ENCODE assay signal across 8 cellular contexts in the genomic region with DNA sequence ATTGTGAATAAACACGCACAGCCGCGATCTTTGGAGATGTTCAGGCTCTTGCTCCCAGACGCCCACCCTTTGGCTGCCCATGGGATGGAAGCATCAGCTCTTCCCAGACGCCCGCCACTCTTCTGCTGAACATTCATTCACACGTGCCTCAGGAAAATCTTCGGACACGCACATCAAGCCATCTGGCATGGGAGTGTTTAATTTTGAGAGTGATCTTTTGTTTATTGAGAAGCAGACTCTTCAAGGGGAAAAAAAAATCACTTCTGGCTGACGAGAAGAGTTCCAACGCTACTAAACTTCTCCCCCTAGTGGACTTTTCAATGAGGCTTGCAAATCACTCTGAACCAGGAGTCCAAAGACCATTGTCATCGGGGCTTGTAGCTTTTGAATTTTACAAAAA.
DNase-seq lines count a peak whose midpoint lies in the region; ATAC-seq, FAIRE-seq and TF ChIP-seq lines count a peak whose summit lies in the region.

No MANE protein-coding gene starts in this region.

- no peak for FAIRE-seq in small intestine (lab: Jason Lieb, UNC)

- BruUV-seq in PC-3 (replicated peaks; lab: Mats Ljungman, UMichigan) = no TSS peak

- H3K36me3 ChIP-seq in heart left ventricle = no peaks in the 10 kb centered on the region
- no peaks in the 10 kb centered on the region for H3K36me3 ChIP-seq in PC-3 (ENCODE audit: low read depth, low read length)
- H3K36me3 ChIP-seq in stomach = no peaks in the 10 kb centered on the region
- H3K36me3 ChIP-seq in small intestine (ENCODE audit: control insufficient read depth in 2 of 2, insufficient read depth in 2 of 2, low read length in 2 of 2) = no peaks in the 10 kb centered on the region

- H3K4me1 ChIP-seq in heart left ventricle (peaks cover 0 to 2% (median 0%) of the 10 kb centered on the region in 12 donors), right cardiac atrium (ENCODE audit: control insufficient read depth, insufficient read depth, low read length) (no peaks in the 10 kb centered on the region), PC-3 (ENCODE audit: insufficient read depth, low read length) (no peaks in the 10 kb centered on the region), stomach (no peaks in the 10 kb centered on the region), small intestine (ENCODE audit: control insufficient read depth in 2 of 2, insufficient read depth in 1 of 2, low read depth in 1 of 2, low read length in 1 of 2) (no peaks in the 10 kb centered on the region)

- H3K4me3 ChIP-seq in heart left ventricle (no peak overlapping the region), right cardiac atrium (ENCODE audit: low read length) (no peak overlapping the region), PC-3 (ENCODE audit: low read length) (no peak overlapping the region), fibroblast of mammary gland (ENCODE audit: control insufficient read depth, low read depth, low read length) (no peak overlapping the region), stomach (no peak overlapping the region), small intestine (ENCODE audit: low read depth in 1 of 2, low read length in 2 of 2) (no peak overlapping the region)

- DNase-seq in heart left ventricle (no peak), right cardiac atrium (no peak), PC-3 (peak; percentile 30), fibroblast of mammary gland (ENCODE audit: low read depth) (peak; percentile 56), stomach (no peak), small intestine (no peak), NCI-H446 (lab: John Stamatoyannopoulos, UW) (no peak)
- no peak for DNase-seq in activated effector memory CD4-positive, alpha-beta T cell treated with anti-CD3 and anti-CD28 coated beads, Interleukin-2, amount 50 U/mL, for 16 hours

- 31 to 39% (median 36%) methylated on average over 12 of the region's 12 CpGs for WGBS in heart left ventricle, 4 donors
- 25% methylated on average over 12 of the region's 12 CpGs for WGBS in right cardiac atrium
- 17 to 35% (median 26%) methylated on average over 12 of the region's 12 CpGs for WGBS in stomach, 5 donors
- WGBS in small intestine, 3 donors = 28 to 45% (median 37%) methylated on average over 12 of the region's 12 CpGs

- no peak overlapping the region for H3K9ac ChIP-seq in PC-3 (ENCODE audit: low read length)

- POLR2A ChIA-PET in PC-3 (lab: Charles Lee; ENCODE audit: unreplicated experiment) = no interaction called here

- no peak overlapping the region for H3K4me2 ChIP-seq in PC-3 (ENCODE audit: low read length)

- TF ChIP-seq EP300 in stomach (IDR thresholded peaks at IDR 0.05) = no peak

- no peaks in the 10 kb centered on the region for H4K20me1 ChIP-seq in PC-3 (ENCODE audit: low read length)

- ATAC-seq in heart left ventricle = peak in 1 of 4 donors; percentile 30
- ATAC-seq in right cardiac atrium = no peak
- ATAC-seq in PC-3 = no peak

- TF ChIP-seq POLR2A in heart left ventricle (IDR thresholded peaks at IDR 0.05) = no peak
- TF ChIP-seq POLR2A in stomach (IDR thresholded peaks at IDR 0.05) = no peak

- peaks cover 0 to 17% (median 5%) of the 10 kb centered on the region in 12 donors for H3K9me3 ChIP-seq in heart left ventricle
- no peaks in the 10 kb centered on the region for H3K9me3 ChIP-seq in right cardiac atrium (ENCODE audit: control insufficient read depth, low read length)
- no peaks in the 10 kb centered on the region for H3K9me3 ChIP-seq in PC-3 (ENCODE audit: low read length)
- H3K9me3 ChIP-seq in stomach = peaks cover 0 to 13% (median 8%) of the 10 kb centered on the region in 4 donors
- no peaks in the 10 kb centered on the region for H3K9me3 ChIP-seq in small intestine (ENCODE audit: control insufficient read depth, low read depth)

- intact Hi-C loops in heart left ventricle (cut with DNase I) = loop anchor here in 8 of 10 donors (1.0 to 5.0 kb wide), 7 partner anchors 58 to 428 kb away; no protein-coding TSS in a partner anchor
- intact Hi-C loops in right cardiac atrium (cut with DNase I) = loop anchor here in 3 of 4 donors (5.0 to 10.0 kb wide), 4 partner anchors 63 to 426 kb away; no protein-coding TSS in a partner anchor
- intact Hi-C loops in PC-3 (cut with micrococcal nuclease) = no loop called here
- intact Hi-C loops in stomach (cut with DNase I; ENCODE audit: low total_unique reads) = no loop called here

- no peaks in the 10 kb centered on the region for H3F3A ChIP-seq in PC-3 (ENCODE audit: low read length, unreplicated experiment)

- H3K79me2 ChIP-seq in PC-3 (ENCODE audit: low read length) = no peaks in the 10 kb centered on the region

- H3K9me2 ChIP-seq in PC-3 (replicated peaks; ENCODE audit: low read length) = no peaks in the 10 kb centered on the region

- TF ChIP-seq CTCF in heart left ventricle (IDR thresholded peaks at IDR 0.05) = peak; percentile 24 to 63 (median 46)
- peak; percentile 51 for TF ChIP-seq CTCF in PC-3 (conservative IDR thresholded peaks at IDR 0.05; ENCODE audit: low read depth, low read length)
- TF ChIP-seq CTCF in fibroblast of mammary gland (conservative IDR thresholded peaks at IDR 0.05; ENCODE audit: control insufficient read depth, insufficient read depth, low read depth, low read length) = peak; percentile 68
- peak in 5 of 7 experiments; percentile 4 to 34 (median 21) for TF ChIP-seq CTCF in stomach (IDR thresholded peaks at IDR 0.05)

- H3K27ac ChIP-seq in heart left ventricle (no peak overlapping the region), right cardiac atrium (ENCODE audit: low read length) (no peak overlapping the region), PC-3 (ENCODE audit: low read length) (no peak overlapping the region), stomach (no peak overlapping the region), small intestine (ENCODE audit: low read depth in 1 of 2, low read length in 1 of 2) (no peak overlapping the region)

- H2AFZ ChIP-seq in PC-3 (ENCODE audit: low read length) = no peak overlapping the region

- H3K27me3 ChIP-seq in heart left ventricle = peaks cover 0 to 9% (median 0%) of the 10 kb centered on the region in 9 donors
- H3K27me3 ChIP-seq in right cardiac atrium (ENCODE audit: control insufficient read depth, insufficient read depth) = no peaks in the 10 kb centered on the region
- no peaks in the 10 kb centered on the region for H3K27me3 ChIP-seq in PC-3 (ENCODE audit: low read length)
- H3K27me3 ChIP-seq in stomach = peaks cover 0 to 15% (median 0%) of the 10 kb centered on the region in 3 donors
- H3K27me3 ChIP-seq in small intestine (ENCODE audit: control insufficient read depth in 2 of 2, insufficient read depth in 2 of 2, low read length in 2 of 2) = peaks cover 0 to 2% of the 10 kb centered on the region in 2 donors

- CTCF ChIA-PET in PC-3 (lab: Charles Lee) = no interaction called here

Comparison
In these comparisons a context has a peak if more than half of its experiments do, and no peak if none do; other contexts are left out.
1. DNase-seq: peak in PC-3 (single experiment) and fibroblast of mammary gland (single experiment); none in heart left ventricle (0 of 5), right cardiac atrium (0 of 3), stomach (single experiment), activated effector memory CD4-positive, alpha-beta T cell treated with anti-CD3 and anti-CD28 coated beads, Interleukin-2, amount 50 U/mL, for 16 hours (single experiment), small intestine (single experiment) and NCI-H446 (0 of 2).
2. intact Hi-C loops: an anchor here in heart left ventricle (1.0 to 5.0 kb wide) and right cardiac atrium (5.0 to 10.0 kb wide); none called in PC-3 and stomach.
3. Peak in every context shown above with its lines, with median percentiles within 50 percentile points of each other: CTCF ChIP-seq.